ENCODE assay signal across 1 cellular context in the genomic region with DNA sequence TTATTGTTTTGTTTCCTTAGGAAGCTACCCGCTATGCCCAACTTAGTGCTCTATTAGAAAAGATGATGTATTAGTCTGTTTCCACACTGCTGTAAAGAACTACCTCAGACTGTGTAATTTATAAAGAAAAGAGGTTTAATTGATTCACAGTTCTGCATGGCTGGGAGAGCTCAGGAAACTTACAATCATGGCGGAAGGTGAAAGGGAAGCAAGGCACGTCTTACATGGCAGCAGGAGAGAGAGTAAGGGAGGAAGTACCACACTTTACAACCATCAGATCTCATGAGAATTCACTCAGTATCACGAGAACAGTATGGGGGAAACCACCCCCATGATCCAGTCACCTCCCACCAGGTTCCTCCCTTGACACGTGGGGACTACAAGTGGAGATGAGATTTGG.
A peak's percentile ranks its signal among the peaks of the same experiment; 100 is the strongest.
TF ChIP-seq lines count a peak whose summit lies in the region.

No MANE protein-coding gene starts in this region.

TF ChIP-seq in GM12878, 131 proteins besides CTCF, POLR2A, EP300 and RAD21:
- TF ChIP-seq, protein P1, sequence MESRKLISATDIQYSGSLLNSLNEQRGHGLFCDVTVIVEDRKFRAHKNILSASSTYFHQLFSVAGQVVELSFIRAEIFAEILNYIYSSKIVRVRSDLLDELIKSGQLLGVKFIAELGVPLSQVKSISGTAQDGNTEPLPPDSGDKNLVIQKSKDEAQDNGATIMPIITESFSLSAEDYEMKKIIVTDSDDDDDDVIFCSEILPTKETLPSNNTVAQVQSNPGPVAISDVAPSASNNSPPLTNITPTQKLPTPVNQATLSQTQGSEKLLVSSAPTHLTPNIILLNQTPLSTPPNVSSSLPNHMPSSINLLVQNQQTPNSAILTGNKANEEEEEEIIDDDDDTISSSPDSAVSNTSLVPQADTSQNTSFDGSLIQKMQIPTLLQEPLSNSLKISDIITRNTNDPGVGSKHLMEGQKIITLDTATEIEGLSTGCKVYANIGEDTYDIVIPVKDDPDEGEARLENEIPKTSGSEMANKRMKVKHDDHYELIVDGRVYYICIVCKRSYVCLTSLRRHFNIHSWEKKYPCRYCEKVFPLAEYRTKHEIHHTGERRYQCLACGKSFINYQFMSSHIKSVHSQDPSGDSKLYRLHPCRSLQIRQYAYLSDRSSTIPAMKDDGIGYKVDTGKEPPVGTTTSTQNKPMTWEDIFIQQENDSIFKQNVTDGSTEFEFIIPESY (IDR thresholded peaks at IDR 0.05), result peak; percentile 90
TF ChIP-seq in GM12878: peak in this region for 1; not testable (repeated sequence) for 130.
